ENCODE assay signal across 15 cellular contexts in the genomic region with DNA sequence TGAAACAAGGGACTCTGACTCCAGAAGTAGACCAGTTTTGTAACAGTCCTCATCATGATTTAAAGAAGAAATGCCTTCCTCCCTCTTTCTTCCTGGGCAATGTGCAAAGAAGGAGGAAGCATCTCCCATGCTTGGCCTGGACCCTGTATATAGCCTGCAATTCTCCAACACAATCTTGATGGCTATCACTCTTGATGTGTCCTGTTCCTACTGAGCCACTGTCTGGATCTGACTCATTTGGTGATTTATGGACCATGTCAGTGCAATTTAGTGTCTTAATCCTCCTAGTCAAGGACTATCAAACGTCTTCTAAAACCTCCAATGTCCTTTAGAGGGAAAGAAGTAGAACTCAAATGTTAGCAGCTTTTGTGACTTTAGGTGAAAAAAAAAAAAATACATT.
A peak's percentile ranks its signal among the peaks of the same experiment; 100 is the strongest.
DNase-seq lines count a peak whose midpoint lies in the region; ATAC-seq, FAIRE-seq and TF ChIP-seq lines count a peak whose summit lies in the region.
"Had no signal": no experiment of that assay in that cellular context is flagged by ENCODE, and none has a peak within 500 bp of the region (broad histone marks: within the 10 kb centered on the region; RNA-seq: fewer than 3 reads in every experiment).

No MANE protein-coding gene starts in this region.

- H3K27me3 ChIP-seq in left lung = no peaks in the 10 kb centered on the region
- H3K27me3 ChIP-seq: BLaER1 had no signal

- H3K36me3 ChIP-seq in mucosa of descending colon (ENCODE audit: low read depth) = no peaks in the 10 kb centered on the region
- H3K36me3 ChIP-seq in left lung = no peaks in the 10 kb centered on the region
- H3K36me3 ChIP-seq: BLaER1, HAP-1 had no signal

- TF ChIP-seq CTCF in mucosa of descending colon (IDR thresholded peaks at IDR 0.05) (no peak), left lung (IDR thresholded peaks at IDR 0.05) (no peak)

- ATAC-seq in mucosa of descending colon (peak; percentile 44), left lung (no peak)
- ATAC-seq: HepG2 had no signal

- H3K4me3 ChIP-seq in mucosa of descending colon = no peak overlapping the region
- no peak overlapping the region for H3K4me3 ChIP-seq in left lung
- H3K4me3 ChIP-seq: BLaER1, HAP-1 had no signal

- DNase-seq in H54 (ENCODE audit: insufficient read length, low spot score) = no peak
- DNase-seq in glomerular visceral epithelial cell (ENCODE audit: extremely low spot score) = peak; percentile 12
- DNase-seq in mucosa of descending colon = no peak
- no peak for DNase-seq in NCI-H1930 (lab: John Stamatoyannopoulos, UW)
- DNase-seq in NOMO-1 (lab: John Stamatoyannopoulos, UW; ENCODE audit: unreplicated experiment in 2 of 2) = no peak
- no peak for DNase-seq in left lung
- DNase-seq: CD4-positive, alpha-beta memory T cell; DMS153; DMS79; GDM1 had no signal

- FAIRE-seq in H54 (lab: Jason Lieb, UNC) = peak; percentile 76
- FAIRE-seq: A204.1, H1, HepG2 had no signal

- H3K9me3 ChIP-seq in mucosa of descending colon = no peaks in the 10 kb centered on the region
- no peaks in the 10 kb centered on the region for H3K9me3 ChIP-seq in left lung
- H3K9me3 ChIP-seq: BLaER1, HAP-1 had no signal

- H3K4me1 ChIP-seq in mucosa of descending colon (ENCODE audit: low read depth) = no peaks in the 10 kb centered on the region
- H3K4me1 ChIP-seq in left lung = no peaks in the 10 kb centered on the region
- H3K4me1 ChIP-seq: BLaER1, HAP-1 had no signal

- intact Hi-C loops in mucosa of descending colon (cut with DNase I, micrococcal nuclease) = no loop called here
- intact Hi-C loops in left lung (cut with DNase I) = no loop called here

- TF ChIP-seq POLR2A in H54 (IDR thresholded peaks at IDR 0.05; ENCODE audit: low read depth, low read length) = no peak

- H3K27ac ChIP-seq in left lung = no peak overlapping the region
- H3K27ac ChIP-seq: BLaER1 had no signal
